ENCODE assay signal across 21 cellular contexts in the genomic region with DNA sequence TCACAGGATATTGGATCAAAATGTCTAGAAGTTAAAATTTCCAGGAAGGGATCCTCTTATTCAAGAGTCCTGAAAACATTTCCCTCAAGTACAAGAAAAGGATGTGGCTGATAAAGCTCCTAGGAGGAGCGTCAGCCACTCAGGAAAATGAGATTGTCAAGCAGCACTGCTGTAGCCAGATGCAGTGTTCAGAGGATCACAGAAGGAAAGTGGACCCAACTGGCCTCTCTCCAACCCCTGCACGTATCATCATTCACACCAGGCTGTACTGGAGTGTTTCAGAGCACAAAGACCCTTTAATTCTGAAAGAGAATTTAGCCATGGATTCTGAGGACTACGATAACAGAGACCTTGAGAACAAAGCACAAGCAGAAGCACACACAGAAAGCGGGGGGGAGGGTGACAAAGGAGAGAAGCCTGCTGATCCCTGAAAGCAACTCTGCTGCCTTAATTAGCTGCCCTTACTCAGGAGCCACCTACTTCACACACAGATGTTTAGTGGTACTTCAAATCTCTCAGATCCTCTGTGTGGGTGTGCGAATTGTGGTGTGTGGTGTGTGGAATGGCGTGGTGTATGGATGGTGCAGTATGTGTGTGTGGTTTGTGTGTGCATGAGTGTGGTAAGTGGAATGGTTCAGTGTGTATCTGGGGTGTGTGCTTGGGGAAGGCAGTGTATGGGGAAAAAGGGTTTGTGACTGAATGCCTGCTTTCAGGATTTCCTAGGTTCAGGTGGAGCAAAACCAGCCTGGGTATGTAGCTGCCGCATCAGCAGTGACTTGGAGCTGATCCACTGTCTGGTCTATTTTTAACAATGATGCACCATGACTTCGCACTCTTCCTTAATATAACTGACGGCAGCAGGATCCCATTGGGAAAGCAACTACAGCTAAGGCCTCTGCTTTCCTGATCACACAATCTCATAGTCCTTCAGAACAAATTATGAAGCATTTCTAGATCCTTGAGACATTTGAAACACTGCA.
DNase-seq lines count a peak whose midpoint lies in the region; ATAC-seq and TF ChIP-seq lines count a peak whose summit lies in the region.
"Had no signal": no experiment of that assay in that cellular context is flagged by ENCODE, and none has a peak within 500 bp of the region (broad histone marks: within the 10 kb centered on the region; RNA-seq: fewer than 3 reads in every experiment).

No MANE protein-coding gene starts in this region.

- no peaks in the 10 kb centered on the region for H3K36me3 Mint-ChIP-seq in H9 (ENCODE audit: insufficient read depth in 1 of 3, low read depth in 3 of 3)
- H3K36me3 Mint-ChIP-seq in progenitor cell of endocrine pancreas (ENCODE audit: insufficient read depth), result peaks cover 2% of the 10 kb centered on the region

- no peak overlapping the region for H4K5ac ChIP-seq in H9 (ENCODE audit: insufficient read length, low read depth, low read length)

- H3K23ac ChIP-seq in H9 (ENCODE audit: insufficient read length, low read depth, low read length), result no peak overlapping the region

- no peak overlapping the region for H4K8ac ChIP-seq in H9 (replicated peaks; ENCODE audit: insufficient read length, low read depth, low read length)

- H3K4me1 Mint-ChIP-seq in H9, result peaks cover 9 to 10% of the 10 kb centered on the region in 2 experiments
- peaks cover 3% of the 10 kb centered on the region for H3K4me1 Mint-ChIP-seq in progenitor cell of endocrine pancreas (ENCODE audit: low read depth)

- peak overlapping the region; percentile 51 for H3K18ac ChIP-seq in H9 (ENCODE audit: insufficient read length, low read depth, low read length)

- H3K36me3 ChIP-seq in RWPE2 (ENCODE audit: low read depth) (no peaks in the 10 kb centered on the region), left ventricle myocardium inferior (no peaks in the 10 kb centered on the region), lower lobe of right lung (no peaks in the 10 kb centered on the region)
- H3K36me3 ChIP-seq: adrenal gland, uterus had no signal

- DNase-seq in H9 (no peak), RWPE2 (ENCODE audit: low spot score) (no peak), left ventricle myocardium inferior (no peak), progenitor cell of endocrine pancreas (ENCODE audit: low spot score, unreplicated experiment) (no peak), mesenteric fat pad (ENCODE audit: low spot score) (no peak), RKO (ENCODE audit: low spot score) (no peak), NCI-H1092 (lab: John Stamatoyannopoulos, UW) (no peak), lower lobe of right lung (no peak)
- DNase-seq: activated CD4-positive, alpha-beta T cell treated with anti-CD3 and anti-CD28 coated beads, Interleukin-2, amount 50 U/mL, for 4 hours; activated T-cell treated with anti-CD3 and anti-CD28 coated beads for 4 hours; adrenal gland; central memory CD4-positive, alpha-beta T cell; effector CD4-positive, alpha-beta T cell; foreskin melanocyte; kidney glomerular epithelial cell; NCI-H1417 treated with DMSO at 0.1 percent for 48 hours; NCI-H2171; NCI-H774; uterus had no signal

- no peak overlapping the region for H3K9ac ChIP-seq in H9 (ENCODE audit: extremely low read depth, insufficient read length, low read length)

- H2BK15ac ChIP-seq in H9 (ENCODE audit: low read depth, low read length), result no peak overlapping the region

- H3K14ac ChIP-seq in H9 (ENCODE audit: insufficient read depth, low read length), result no peak overlapping the region

- H3K27me3 ChIP-seq in H9 (ENCODE audit: insufficient read depth, low read length) (no peaks in the 10 kb centered on the region), RWPE2 (ENCODE audit: insufficient read depth, poor library complexity, severe bottlenecking) (peaks cover 10% of the 10 kb centered on the region), left ventricle myocardium inferior (ENCODE audit: low read depth) (no peaks in the 10 kb centered on the region), lower lobe of right lung (ENCODE audit: low read depth) (no peaks in the 10 kb centered on the region)
- H3K27me3 ChIP-seq: adrenal gland, uterus had no signal

- H3K4me1 ChIP-seq in H9 (ENCODE audit: insufficient read depth, low read length), result no peaks in the 10 kb centered on the region; the same call in 1 of the 2 replicates
- H3K4me1 ChIP-seq in RWPE2 (ENCODE audit: insufficient read depth, poor library complexity, severe bottlenecking), result no peaks in the 10 kb centered on the region
- peaks cover 7% of the 10 kb centered on the region for H3K4me1 ChIP-seq in left ventricle myocardium inferior
- H3K4me1 ChIP-seq in lower lobe of right lung, result no peaks in the 10 kb centered on the region
- H3K4me1 ChIP-seq: adrenal gland, uterus had no signal

- peaks cover 0 to 3% of the 10 kb centered on the region in 2 experiments; a peak in 1 of 5 replicates for H3K9me3 Mint-ChIP-seq in H9
- peaks cover 3% of the 10 kb centered on the region for H3K9me3 Mint-ChIP-seq in progenitor cell of endocrine pancreas (ENCODE audit: low read depth)

- 0 out of 3 replicates have a peak, but pooled peaks have one; percentile 15 for ATAC-seq in RWPE2 (ENCODE audit: low read depth)
- ATAC-seq in lower lobe of right lung, result no peak

- H3K56ac ChIP-seq in H9 (ENCODE audit: insufficient read length, low read depth, low read length), result no peak overlapping the region

- no peak overlapping the region for H2BK120ac ChIP-seq in H9 (ENCODE audit: low read depth, low read length, poor library complexity, severe bottlenecking)

- intact Hi-C loops in left ventricle myocardium inferior (cut with micrococcal nuclease) (no loop called here), lower lobe of right lung (cut with DNase I) (no loop called here)

- no peak overlapping the region for H2BK12ac ChIP-seq in H9 (ENCODE audit: insufficient read length, low read depth, low read length)

- peaks cover 2% of the 10 kb centered on the region; the same call in 1 of the 2 replicates for H3K27me3 Mint-ChIP-seq in H9 (ENCODE audit: low read depth)
- no peaks in the 10 kb centered on the region for H3K27me3 Mint-ChIP-seq in progenitor cell of endocrine pancreas

- H3K4me2 ChIP-seq in H9 (ENCODE audit: insufficient read depth, insufficient read length, low read length), result no peak overlapping the region

- no peaks in the 10 kb centered on the region for H3K79me1 ChIP-seq in H9 (ENCODE audit: insufficient read depth, low read depth, low read length, poor library complexity, severe bottlenecking)

- no peak overlapping the region for H2BK5ac ChIP-seq in H9 (ENCODE audit: insufficient read length, low read length)

- no peaks in the 10 kb centered on the region for H3K23me2 ChIP-seq in H9 (ENCODE audit: insufficient read length, low read depth, low read length, poor library complexity, severe bottlenecking)

- no peak overlapping the region for H3K4ac ChIP-seq in H9 (ENCODE audit: low read depth, low read length)

- H3K9me3 ChIP-seq in H9 (ENCODE audit: control insufficient read depth, low read depth, low read length) (no peaks in the 10 kb centered on the region), RWPE2 (ENCODE audit: severe bottlenecking) (no peaks in the 10 kb centered on the region), left ventricle myocardium inferior (replicated peaks) (no peaks in the 10 kb centered on the region), lower lobe of right lung (no peaks in the 10 kb centered on the region)
- H3K9me3 ChIP-seq: adrenal gland, uterus had no signal

- H2AFZ ChIP-seq in H9 (ENCODE audit: low read length), result peak overlapping the region; percentile 15

- H3K4me3 Mint-ChIP-seq in H9 (no peak overlapping the region), progenitor cell of endocrine pancreas (ENCODE audit: low read depth) (no peak overlapping the region)

- H4K20me1 ChIP-seq in H9 (ENCODE audit: control insufficient read depth, insufficient read depth, insufficient read length), result no peaks in the 10 kb centered on the region

- no CpG with 5 or more reads among the region's 9 CpGs for WGBS in H9 (ENCODE audit: extremely low coverage, insufficient read length, low lambda C conversion rate)

- no peak overlapping the region for H3T11ph ChIP-seq in H9 (ENCODE audit: low read length)

- no peak overlapping the region for H2AK5ac ChIP-seq in H9 (ENCODE audit: insufficient read length, low read length)

- no peak overlapping the region for H4K91ac ChIP-seq in H9 (ENCODE audit: insufficient read length, low read depth, low read length)

- TF ChIP-seq CTCF in H9 (conservative IDR thresholded peaks at IDR 0.05), result no peak
- no peak for TF ChIP-seq CTCF in RWPE2 (IDR thresholded peaks at IDR 0.05; ENCODE audit: poor library complexity, severe bottlenecking)
- no peak for TF ChIP-seq CTCF in left ventricle myocardium inferior (IDR thresholded peaks at IDR 0.05; ENCODE audit: borderline replicate concordance)
- TF ChIP-seq CTCF in progenitor cell of endocrine pancreas (IDR thresholded peaks at IDR 0.05; ENCODE audit: unreplicated experiment), result no peak
- TF ChIP-seq CTCF in lower lobe of right lung (IDR thresholded peaks at IDR 0.05), result no peak

- H3K27ac Mint-ChIP-seq in H9 (peak overlapping the region in 2 of 3 experiments; percentile 14 to 46; a peak in 4 of 7 replicates), progenitor cell of endocrine pancreas (peak overlapping the region; percentile 22)

- H3K4me3 ChIP-seq in RWPE2 (ENCODE audit: severe bottlenecking) (no peak overlapping the region), left ventricle myocardium inferior (no peak overlapping the region), lower lobe of right lung (no peak overlapping the region)
- H3K4me3 ChIP-seq: adrenal gland, SK-N-MC, uterus had no signal

- no peaks in the 10 kb centered on the region for H3K79me2 ChIP-seq in H9 (ENCODE audit: insufficient read depth, low read length)

- H3K27ac ChIP-seq in H9 (ENCODE audit: insufficient read length, low read depth, low read length), result no peak overlapping the region
- no peak overlapping the region for H3K27ac ChIP-seq in RWPE2 (ENCODE audit: poor library complexity, severe bottlenecking)
- peak overlapping the region; percentile 40 for H3K27ac ChIP-seq in left ventricle myocardium inferior (replicated peaks)
- H3K27ac ChIP-seq in lower lobe of right lung, result no peak overlapping the region
- H3K27ac ChIP-seq: adrenal gland, C4-2B, SK-N-MC, uterus had no signal

- H2BK20ac ChIP-seq in H9 (ENCODE audit: low read depth, low read length, poor library complexity, severe bottlenecking), result no peak overlapping the region
